ENCODE assay signal across 9 cellular contexts in genomic region chr6:31499648-31500047, GRCh38. TPM values are rescaled to one million over a fixed set of nuclear protein-coding genes. Genes with fewer than 3 reads are reported as not detected.
"Had no signal": no experiment of that assay in that cellular context is flagged by ENCODE, and none has a peak within 500 bp of the region (broad histone marks: within the 10 kb centered on the region; RNA-seq: fewer than 3 reads in every experiment).

No MANE protein-coding gene starts in this region.

RNA-seq across cellular contexts. Expression of gene MCCD1, which starts 29.1 kb away (rescaled TPM):
- total RNA-seq: activated CD8-positive, alpha-beta memory T cell treated with anti-CD3 and anti-CD28 coated beads for 36 hours; cardiac muscle cell; endothelial cell of umbilical vein; frontal cortex; heart right ventricle; left ventricle myocardium superior; skeletal muscle tissue; uterus had no signal
- polyA plus RNA-seq: adipose tissue, cardiac muscle cell, endothelial cell of umbilical vein, heart right ventricle had no signal
